ENCODE assay signal across 10 cellular contexts in the genomic region with DNA sequence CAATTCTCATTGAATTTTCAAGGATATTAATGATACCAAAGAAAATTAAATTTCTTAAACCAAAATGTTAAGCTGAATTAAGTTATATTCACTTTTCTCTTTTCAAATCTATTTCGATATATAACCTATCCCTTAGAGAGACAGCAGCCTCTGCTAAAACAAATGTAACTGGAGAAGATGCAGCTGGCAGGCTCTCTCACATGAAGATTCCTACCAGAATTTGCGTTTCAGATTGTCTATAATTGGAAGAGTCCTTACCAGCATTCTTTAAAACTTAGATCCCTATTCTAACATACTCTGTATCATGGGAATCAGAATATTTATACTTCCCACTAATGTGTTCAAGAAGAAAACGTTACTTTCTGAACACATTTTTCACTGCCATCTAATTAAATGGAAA. TPM values are rescaled to one million over a fixed set of nuclear protein-coding genes. Genes with fewer than 3 reads are reported as not detected.
DNase-seq lines count a peak whose midpoint lies in the region; ATAC-seq, FAIRE-seq and TF ChIP-seq lines count a peak whose summit lies in the region.
"Had no signal": no experiment of that assay in that cellular context is flagged by ENCODE, and none has a peak within 500 bp of the region (broad histone marks: within the 10 kb centered on the region; RNA-seq: fewer than 3 reads in every experiment).

No MANE protein-coding gene starts in this region.

- H3K27me3 ChIP-seq in heart left ventricle (no peaks in the 10 kb centered on the region), astrocyte (ENCODE audit: insufficient read depth, low read length) (no peaks in the 10 kb centered on the region), liver (ENCODE audit: control insufficient read depth in 4 of 4, insufficient read depth in 4 of 4, low read length in 3 of 4) (no peaks in the 10 kb centered on the region), upper lobe of right lung (no peaks in the 10 kb centered on the region)
- H3K27me3 ChIP-seq: adrenal gland had no signal

- peak overlapping the region; percentile 70 for H3K27ac Mint-ChIP-seq in astrocyte (ENCODE audit: unreplicated experiment)

- no peaks in the 10 kb centered on the region for H3K9me3 Mint-ChIP-seq in astrocyte (ENCODE audit: unreplicated experiment)

- H3K27ac ChIP-seq in heart left ventricle (peak overlapping the region in 6 of 12 donors; percentile 99 to 100 (median 100)), astrocyte (ENCODE audit: low read depth, low read length) (no peak overlapping the region), liver (ENCODE audit: low read depth in 1 of 2, low read length in 2 of 2) (no peak overlapping the region), upper lobe of right lung (peak overlapping the region; percentile 100)

- H3K4me3 ChIP-seq in heart left ventricle: peak overlapping the region in 8 of 12 donors; percentile 69 to 97 (median 81)
- H3K4me3 ChIP-seq in astrocyte (ENCODE audit: insufficient read depth, low read depth, low read length): peak overlapping the region; percentile 90
- peak overlapping the region; percentile 92 to 94 (median 92) for H3K4me3 ChIP-seq in liver (ENCODE audit: low read depth in 1 of 3, low read length in 3 of 3)
- peak overlapping the region; percentile 76 for H3K4me3 ChIP-seq in upper lobe of right lung

- TF ChIP-seq POLR2A in heart left ventricle (IDR thresholded peaks at IDR 0.05): no peak

- peaks cover 0 to 73% (median 13%) of the 10 kb centered on the region in 12 donors for H3K4me1 ChIP-seq in heart left ventricle
- H3K4me1 ChIP-seq in astrocyte (ENCODE audit: insufficient read depth, low read length): peaks cover 7% of the 10 kb centered on the region
- H3K4me1 ChIP-seq in liver (ENCODE audit: control insufficient read depth in 4 of 4, insufficient read depth in 4 of 4, low read length in 3 of 4): peaks cover 5 to 20% (median 11%) of the 10 kb centered on the region in 4 donors
- peaks cover 51% of the 10 kb centered on the region for H3K4me1 ChIP-seq in upper lobe of right lung

- intact Hi-C loops in heart left ventricle (cut with DNase I): loop anchor here in 6 of 10 donors (5.0 to 10.0 kb wide), 4 partner anchors 52 to 508 kb away; a partner anchor contains a TSS
- intact Hi-C loops in cardiac septum (cut with DNase I): loop anchor here (5.0 kb wide), 2 partner anchors 65 to 110 kb away; a partner anchor contains a TSS
- intact Hi-C loops in upper lobe of right lung (cut with DNase I): loop anchor here (10.0 kb wide), 1 partner anchor 58 kb away; no protein-coding TSS in a partner anchor

- H3K36me3 ChIP-seq in heart left ventricle: no peaks in the 10 kb centered on the region
- no peaks in the 10 kb centered on the region for H3K36me3 ChIP-seq in astrocyte (ENCODE audit: insufficient read depth, low read length)
- no peaks in the 10 kb centered on the region for H3K36me3 ChIP-seq in liver (ENCODE audit: control insufficient read depth in 4 of 4, insufficient read depth in 3 of 4, low read depth in 1 of 4, low read length in 3 of 4)
- H3K36me3 ChIP-seq in upper lobe of right lung: no peaks in the 10 kb centered on the region
- H3K36me3 ChIP-seq: adrenal gland had no signal

- TF ChIP-seq RAD21 in liver (IDR thresholded peaks at IDR 0.05): no peak

- 40 to 46% (median 43%) methylated on average over 3 of the region's 3 CpGs for WGBS in heart left ventricle, 4 donors
- 41% methylated on average over 3 of the region's 3 CpGs for WGBS in liver

- H3K4me1 Mint-ChIP-seq in astrocyte (ENCODE audit: low read depth, unreplicated experiment): peaks cover 24% of the 10 kb centered on the region

- peak overlapping the region; percentile 93 for H3K4me3 Mint-ChIP-seq in astrocyte (ENCODE audit: unreplicated experiment)

- peaks cover 57% of the 10 kb centered on the region for H3K79me2 ChIP-seq in astrocyte (ENCODE audit: insufficient read depth, low read length)

- no peak for TF ChIP-seq CTCF in heart left ventricle (IDR thresholded peaks at IDR 0.05)
- no peak for TF ChIP-seq CTCF in astrocyte (IDR thresholded peaks at IDR 0.05; ENCODE audit: insufficient read depth, low read depth, low read length)
- no peak for TF ChIP-seq CTCF in liver (IDR thresholded peaks at IDR 0.05; ENCODE audit: low read depth, low read length, missing input control)
- no peak for TF ChIP-seq CTCF in upper lobe of right lung (IDR thresholded peaks at IDR 0.05)

- H3K36me3 Mint-ChIP-seq in astrocyte (ENCODE audit: low read depth, unreplicated experiment): peaks cover 4% of the 10 kb centered on the region

- H3K4me2 ChIP-seq in astrocyte (ENCODE audit: low read length): peak overlapping the region; percentile 97

- FAIRE-seq in astrocyte (lab: Jason Lieb, UNC): no peak

- H3K9me3 ChIP-seq in heart left ventricle: no peaks in the 10 kb centered on the region
- no peaks in the 10 kb centered on the region for H3K9me3 ChIP-seq in astrocyte (ENCODE audit: insufficient read depth, low read depth, low read length)
- H3K9me3 ChIP-seq in liver (ENCODE audit: control insufficient read depth in 4 of 4, low read length in 3 of 4): no peaks in the 10 kb centered on the region
- H3K9me3 ChIP-seq in upper lobe of right lung: no peaks in the 10 kb centered on the region
- H3K9me3 ChIP-seq: adrenal gland had no signal

- no peak for DNase-seq in heart left ventricle
- no peak for DNase-seq in cardiac septum (ENCODE audit: low spot score)
- no peak for DNase-seq in astrocyte (ENCODE audit: low read depth)
- no peak for DNase-seq in upper lobe of right lung
- DNase-seq: MV-4-11 had no signal

- H3K9ac ChIP-seq in astrocyte (ENCODE audit: low read length) (peak overlapping the region; percentile 99), liver (ENCODE audit: low read depth in 1 of 2, low read length in 2 of 2) (peak overlapping the region; percentile 45 to 58)

- no peak overlapping the region for H2AFZ ChIP-seq in astrocyte (ENCODE audit: low read depth, low read length)

- H3K27me3 Mint-ChIP-seq in astrocyte (ENCODE audit: low read depth, unreplicated experiment): no peaks in the 10 kb centered on the region

- no peak for ATAC-seq in heart left ventricle
- no peak for ATAC-seq in upper lobe of right lung
- ATAC-seq in GM21367 (IDR thresholded peaks at IDR 0.05; ENCODE audit: unreplicated experiment): no peak
- ATAC-seq in HG02588 (IDR thresholded peaks at IDR 0.05; ENCODE audit: unreplicated experiment): no peak
- ATAC-seq in HG03139 (IDR thresholded peaks at IDR 0.05; ENCODE audit: unreplicated experiment): no peak

- peaks cover 65% of the 10 kb centered on the region for H4K20me1 ChIP-seq in astrocyte (ENCODE audit: insufficient read depth, low read length)

TF ChIP-seq in liver, 16 proteins besides CTCF, POLR2A, EP300 and RAD21 (continues in another document):
- no peak for TF ChIP-seq YY1 (IDR thresholded peaks at IDR 0.05)
- TF ChIP-seq EGR1 (IDR thresholded peaks at IDR 0.05; ENCODE audit: low read depth in 2 of 2): no peak
- TF ChIP-seq, protein P1, sequence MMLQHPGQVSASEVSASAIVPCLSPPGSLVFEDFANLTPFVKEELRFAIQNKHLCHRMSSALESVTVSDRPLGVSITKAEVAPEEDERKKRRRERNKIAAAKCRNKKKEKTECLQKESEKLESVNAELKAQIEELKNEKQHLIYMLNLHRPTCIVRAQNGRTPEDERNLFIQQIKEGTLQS (IDR thresholded peaks at IDR 0.05): no peak
- no peak for TF ChIP-seq RXRA (IDR thresholded peaks at IDR 0.05)
- TF ChIP-seq HNF4A (conservative IDR thresholded peaks at IDR 0.05): no peak
- TF ChIP-seq, protein P2, sequence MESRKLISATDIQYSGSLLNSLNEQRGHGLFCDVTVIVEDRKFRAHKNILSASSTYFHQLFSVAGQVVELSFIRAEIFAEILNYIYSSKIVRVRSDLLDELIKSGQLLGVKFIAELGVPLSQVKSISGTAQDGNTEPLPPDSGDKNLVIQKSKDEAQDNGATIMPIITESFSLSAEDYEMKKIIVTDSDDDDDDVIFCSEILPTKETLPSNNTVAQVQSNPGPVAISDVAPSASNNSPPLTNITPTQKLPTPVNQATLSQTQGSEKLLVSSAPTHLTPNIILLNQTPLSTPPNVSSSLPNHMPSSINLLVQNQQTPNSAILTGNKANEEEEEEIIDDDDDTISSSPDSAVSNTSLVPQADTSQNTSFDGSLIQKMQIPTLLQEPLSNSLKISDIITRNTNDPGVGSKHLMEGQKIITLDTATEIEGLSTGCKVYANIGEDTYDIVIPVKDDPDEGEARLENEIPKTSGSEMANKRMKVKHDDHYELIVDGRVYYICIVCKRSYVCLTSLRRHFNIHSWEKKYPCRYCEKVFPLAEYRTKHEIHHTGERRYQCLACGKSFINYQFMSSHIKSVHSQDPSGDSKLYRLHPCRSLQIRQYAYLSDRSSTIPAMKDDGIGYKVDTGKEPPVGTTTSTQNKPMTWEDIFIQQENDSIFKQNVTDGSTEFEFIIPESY (IDR thresholded peaks at IDR 0.05): no peak
- no peak for TF ChIP-seq FOXA1 (IDR thresholded peaks at IDR 0.05)
- no peak for TF ChIP-seq HNF4G (IDR thresholded peaks at IDR 0.05)
- no peak for TF ChIP-seq JUND (IDR thresholded peaks at IDR 0.05)
- TF ChIP-seq, protein P3, sequence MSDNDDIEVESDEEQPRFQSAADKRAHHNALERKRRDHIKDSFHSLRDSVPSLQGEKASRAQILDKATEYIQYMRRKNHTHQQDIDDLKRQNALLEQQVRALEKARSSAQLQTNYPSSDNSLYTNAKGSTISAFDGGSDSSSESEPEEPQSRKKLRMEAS (IDR thresholded peaks at IDR 0.05): no peak
- TF ChIP-seq NR2F2 (IDR thresholded peaks at IDR 0.05): no peak

RNA-seq across cellular contexts. Expression of a gene that starts 1.6 kb away (rescaled TPM):
- total RNA-seq in heart left ventricle (10 to 100 TPM in 6 of 9 donors, 1 to 10 TPM in 3; 7.5 to 33.1 (median 10.4) TPM), cardiac septum (14.5 TPM), astrocyte (20.2 and 25.9 TPM in 2 replicates), liver (10 to 100 TPM; 15.9 to 21.2 TPM), upper lobe of right lung (53.9 TPM)
- polyA plus RNA-seq in heart left ventricle (10 to 100 TPM; 11.7 to 13.9 TPM), liver (10 to 100 TPM in 1 of 2 donors, 1 to 10 TPM in 1; 9.2 to 13.9 TPM)
